Comparison of ENCODE assay signal across 8 cellular contexts in genomic region chr9:2014696-2015580, GRCh38. TPM values are rescaled to one million over a fixed set of nuclear protein-coding genes. Genes with fewer than 3 reads are reported as not detected.
DNase-seq lines count a peak whose midpoint lies in the region; ATAC-seq and TF ChIP-seq lines count a peak whose summit lies in the region.

TSS of gene SMARCA2 (plus strand) at chr9:2015347. CDS start at chr9:2029023, 13,676 bp downstream.

- ATAC-seq in naive thymus-derived CD4-positive, alpha-beta T cell, result peak; percentile 90
- ATAC-seq in stimulated activated memory B cell treated with anti-CD40 and anti-IgM and Interleukin-4, amounts not matched to agents 10 μg/mL and 1 μg/mL and 100 μg/mL, for 72 hours, result peak; percentile 92

- peaks cover 28% of the 10 kb centered on the region for H3K4me1 ChIP-seq in DOHH2 (ENCODE audit: control insufficient read depth, low read length)
- H3K4me1 ChIP-seq in GM23248 (ENCODE audit: insufficient read depth), result peaks cover 26% of the 10 kb centered on the region
- H3K4me1 ChIP-seq in Karpas-422 (ENCODE audit: low read length), result peaks cover 32% of the 10 kb centered on the region
- peaks cover 16 to 18% of the 10 kb centered on the region in 2 donors for H3K4me1 ChIP-seq in naive thymus-derived CD4-positive, alpha-beta T cell (ENCODE audit: control insufficient read depth in 2 of 2, insufficient read depth in 2 of 2, low read length in 2 of 2)

- H2AFZ ChIP-seq in GM23248, result peak within 1 kb of the TSS; percentile 90
- H2AFZ ChIP-seq in Karpas-422 (ENCODE audit: low read length), result peak within 1 kb of the TSS; percentile 100

- H3K9me3 ChIP-seq in DOHH2 (ENCODE audit: control insufficient read depth, insufficient read depth, low read length) (no peaks in the 10 kb centered on the region), GM23248 (ENCODE audit: low read depth) (no peaks in the 10 kb centered on the region), Karpas-422 (ENCODE audit: low read length) (no peaks in the 10 kb centered on the region)
- H3K9me3 ChIP-seq in naive thymus-derived CD4-positive, alpha-beta T cell (ENCODE audit: control insufficient read depth in 2 of 3, low read length in 3 of 3), result no peaks in the 10 kb centered on the region

- intact Hi-C loops in naive thymus-derived CD4-positive, alpha-beta T cell (cut with micrococcal nuclease), result loop anchor here (1.0 to 5.0 kb wide), 10 partner anchors 39 to 1743 kb away; partner anchors contain the start of genes PUM3 (in 2 of the 2) and RFX3 (in 1 of the 2)

- peaks cover 0 to 5% (median 0%) of the 10 kb centered on the region in 11 donors for H3K9me3 Mint-ChIP-seq in naive thymus-derived CD4-positive, alpha-beta T cell
- H3K9me3 Mint-ChIP-seq in stimulated activated memory B cell treated with anti-CD40 and anti-IgM and Interleukin-4, amounts not matched to agents 10 μg/mL and 1 μg/mL and 100 μg/mL, for 72 hours, result no peaks in the 10 kb centered on the region

- POLR2A ChIA-PET in naive thymus-derived CD4-positive, alpha-beta T cell (lab: Charles Lee), result interaction anchor here (0.5 to 7.1 kb wide), 16 partner anchors 9 to 1512 kb away, joined by 3 to 98 read pairs (median 3); no protein-coding TSS in a partner anchor

- H3K27me3 ChIP-seq in DOHH2 (ENCODE audit: control insufficient read depth, low read length), result no peaks in the 10 kb centered on the region
- no peaks in the 10 kb centered on the region for H3K27me3 ChIP-seq in GM23248 (replicated peaks; ENCODE audit: insufficient read depth)
- H3K27me3 ChIP-seq in Karpas-422 (ENCODE audit: low read length), result no peaks in the 10 kb centered on the region
- H3K27me3 ChIP-seq in naive thymus-derived CD4-positive, alpha-beta T cell (ENCODE audit: control insufficient read depth in 2 of 2, insufficient read depth in 2 of 2, low read length in 2 of 2), result no peaks in the 10 kb centered on the region

- 0 to 1% methylated on average over 54 to 69 of the region's 71 CpGs for WGBS in GM23248 (ENCODE audit: low coverage in 1 of 2, low lambda C conversion rate in 2 of 2, missing lambda C conversion rate in 2 of 2), 2 experiments

- H3K36me3 ChIP-seq in DOHH2 (ENCODE audit: control insufficient read depth, low read length) (peaks cover 6% of the 10 kb centered on the region; the same call in 1 of the 2 replicates), GM23248 (ENCODE audit: low read depth) (no peaks in the 10 kb centered on the region), Karpas-422 (ENCODE audit: insufficient read depth, low read length) (no peaks in the 10 kb centered on the region)
- peaks cover 0 to 17% (median 0%) of the 10 kb centered on the region in 3 experiments for H3K36me3 ChIP-seq in naive thymus-derived CD4-positive, alpha-beta T cell (ENCODE audit: control insufficient read depth in 2 of 3, insufficient read depth in 3 of 3, low read length in 3 of 3)

- peak within 1 kb of the TSS; percentile 85 for H3K9ac ChIP-seq in GM23248
- H3K9ac ChIP-seq in Karpas-422 (ENCODE audit: low read length), result peak within 1 kb of the TSS; percentile 90

- H3K4me3 Mint-ChIP-seq in naive thymus-derived CD4-positive, alpha-beta T cell, result peak within 1 kb of the TSS; percentile 93 to 100 (median 98)
- peak within 1 kb of the TSS; percentile 99 for H3K4me3 Mint-ChIP-seq in stimulated activated memory B cell treated with anti-CD40 and anti-IgM and Interleukin-4, amounts not matched to agents 10 μg/mL and 1 μg/mL and 100 μg/mL, for 72 hours

- CTCF ChIA-PET in naive thymus-derived CD4-positive, alpha-beta T cell (lab: Charles Lee), result interaction anchor here (0.9 to 1.1 kb wide), 3 partner anchors 17 to 41 kb away, joined by 3 to 4 read pairs (median 3); no protein-coding TSS in a partner anchor

- H3K27ac ChIP-seq in DOHH2 (ENCODE audit: low read depth, low read length) (peak within 1 kb of the TSS; percentile 86), GM23248 (peak within 1 kb of the TSS; percentile 87), Karpas-422 (ENCODE audit: low read length) (peak within 1 kb of the TSS; percentile 75)
- H3K27ac ChIP-seq in naive thymus-derived CD4-positive, alpha-beta T cell (ENCODE audit: low read depth, low read length), result peak within 1 kb of the TSS; percentile 92

- H3K79me2 ChIP-seq in DOHH2 (ENCODE audit: control insufficient read depth, low read length) (peaks cover 43% of the 10 kb centered on the region), GM23248 (ENCODE audit: insufficient read depth) (peaks cover 23% of the 10 kb centered on the region), Karpas-422 (ENCODE audit: low read length) (peaks cover 34% of the 10 kb centered on the region)

- H3K4me1 Mint-ChIP-seq in naive thymus-derived CD4-positive, alpha-beta T cell, result peaks cover 21 to 60% (median 32%) of the 10 kb centered on the region in 7 donors
- H3K4me1 Mint-ChIP-seq in stimulated activated memory B cell treated with anti-CD40 and anti-IgM and Interleukin-4, amounts not matched to agents 10 μg/mL and 1 μg/mL and 100 μg/mL, for 72 hours, result peaks cover 22% of the 10 kb centered on the region

- peaks cover 0 to 24% (median 0%) of the 10 kb centered on the region in 5 donors for H3K27me3 Mint-ChIP-seq in naive thymus-derived CD4-positive, alpha-beta T cell
- H3K27me3 Mint-ChIP-seq in stimulated activated memory B cell treated with anti-CD40 and anti-IgM and Interleukin-4, amounts not matched to agents 10 μg/mL and 1 μg/mL and 100 μg/mL, for 72 hours, result peaks cover 13% of the 10 kb centered on the region

- H3K4me2 ChIP-seq in DOHH2 (ENCODE audit: low read length) (peak within 1 kb of the TSS; percentile 83), GM23248 (ENCODE audit: unreplicated experiment) (peak within 1 kb of the TSS; percentile 97), Karpas-422 (ENCODE audit: low read depth, low read length, poor library complexity, severe bottlenecking) (peak within 1 kb of the TSS; percentile 93)

- no peaks in the 10 kb centered on the region for H3K9me2 ChIP-seq in DOHH2 (replicated peaks; ENCODE audit: control insufficient read depth, low read length)
- no peaks in the 10 kb centered on the region for H3K9me2 ChIP-seq in GM23248 (ENCODE audit: insufficient read depth)
- no peaks in the 10 kb centered on the region for H3K9me2 ChIP-seq in Karpas-422 (replicated peaks; ENCODE audit: insufficient read depth, low read length)

- in situ Hi-C loops in GM23248 (cut with MboI), result no loop called here

- peaks cover 0 to 9% (median 0%) of the 10 kb centered on the region in 5 donors for H3K36me3 Mint-ChIP-seq in naive thymus-derived CD4-positive, alpha-beta T cell
- no peaks in the 10 kb centered on the region for H3K36me3 Mint-ChIP-seq in stimulated activated memory B cell treated with anti-CD40 and anti-IgM and Interleukin-4, amounts not matched to agents 10 μg/mL and 1 μg/mL and 100 μg/mL, for 72 hours

- H3K27ac Mint-ChIP-seq in naive thymus-derived CD4-positive, alpha-beta T cell, result peak within 1 kb of the TSS; percentile 97 to 100 (median 99)
- peak within 1 kb of the TSS; percentile 94 for H3K27ac Mint-ChIP-seq in stimulated activated memory B cell treated with anti-CD40 and anti-IgM and Interleukin-4, amounts not matched to agents 10 μg/mL and 1 μg/mL and 100 μg/mL, for 72 hours

- H3F3A ChIP-seq in DOHH2 (ENCODE audit: control insufficient read depth, insufficient read depth), result peaks cover 4% of the 10 kb centered on the region
- peaks cover 41% of the 10 kb centered on the region for H3F3A ChIP-seq in GM23248 (ENCODE audit: insufficient read depth)

- H4K20me1 ChIP-seq in DOHH2 (ENCODE audit: control insufficient read depth, insufficient read depth, low read depth, low read length) (peaks cover 12% of the 10 kb centered on the region; the same call in 1 of the 2 replicates), GM23248 (ENCODE audit: insufficient read depth) (no peaks in the 10 kb centered on the region), Karpas-422 (ENCODE audit: insufficient read depth, low read depth, low read length) (peaks cover 20% of the 10 kb centered on the region; the same call in 1 of the 2 replicates)

- peak; percentile 99 for DNase-seq in GM23248
- peak; percentile 98 for DNase-seq in Karpas-422
- peak; percentile 97 for DNase-seq in RPMI8226
- peak; percentile 92 to 97 for DNase-seq in activated T-helper 1 cell treated with anti-CD3 and anti-CD28 coated beads, Interleukin-2, amount 50 U/mL, for 16 hours (ENCODE audit: low read depth in 1 of 2, low spot score in 1 of 2)
- peak; percentile 97 for DNase-seq in fibroblast of gingiva (ENCODE audit: low read depth)
- peak; percentile 96 to 98 (median 97) for DNase-seq in naive thymus-derived CD4-positive, alpha-beta T cell

- TF ChIP-seq CTCF in DOHH2 (IDR thresholded peaks at IDR 0.05; ENCODE audit: low read depth, low read length, poor library complexity, severe bottlenecking), result no peak

- peak within 1 kb of the TSS; percentile 85 for H3K4me3 ChIP-seq in DOHH2 (ENCODE audit: low read length)
- H3K4me3 ChIP-seq in GM23248, result peak within 1 kb of the TSS; percentile 86
- peak within 1 kb of the TSS; percentile 92 for H3K4me3 ChIP-seq in Karpas-422 (ENCODE audit: low read length)
- H3K4me3 ChIP-seq in naive thymus-derived CD4-positive, alpha-beta T cell (ENCODE audit: low read length), result peak within 1 kb of the TSS; percentile 98

RNA-seq across cellular contexts. Expression of gene SMARCA2, which starts in this region (rescaled TPM):
- total RNA-seq in GM23248 (2014; rRNA removed; shearing (Covaris generic)), result 47.4 and 78.9 TPM in 2 replicates
- 26.7 and 27.2 TPM in 2 replicates for polyA plus RNA-seq in GM23248 (2016; fragmentation: Nextera tagmentation; extraction: Ambion mirVana)
- 108 and 134 TPM in 2 replicates for total RNA-seq in Karpas-422 (2014; rRNA removed; shearing (Covaris generic); ENCODE audit: low replicate concordance)
- 100 to 1,000 TPM; 233 to 294 (median 258) TPM for total RNA-seq in naive thymus-derived CD4-positive, alpha-beta T cell
- 10 to 100 TPM; 37.1 to 52.7 TPM for polyA plus RNA-seq in naive thymus-derived CD4-positive, alpha-beta T cell

Comparison
In these comparisons a context has a peak if more than half of its experiments do, and no peak if none do; other contexts are left out.
1. Peak in every context shown above with its lines: DNase-seq, ATAC-seq, H3K4me3 ChIP-seq and H3K27ac ChIP-seq.